ENCODE assay signal across 8 cellular contexts in genomic region chr14:68793734-68794129, GRCh38. TPM values are rescaled to one million over a fixed set of nuclear protein-coding genes. Genes with fewer than 3 reads are reported as not detected.
DNase-seq lines count a peak whose midpoint lies in the region; ATAC-seq and TF ChIP-seq lines count a peak whose summit lies in the region.

No MANE protein-coding gene starts in this region.

- CTCF ChIA-PET in SK-N-SH (lab: Yijun Ruan, JAX), result interaction anchor here (0.6 kb wide), 2 partner anchors 22 to 351 kb away, joined by 3 to 5 read pairs; no protein-coding TSS in a partner anchor

- peak overlapping the region; percentile 98; the same call in 1 of the 2 replicates for H3K9ac ChIP-seq in SK-N-SH

- no peak for TF ChIP-seq RAD21 in SK-N-SH (IDR thresholded peaks at IDR 0.05; ENCODE audit: low read length)

- H3K4me1 ChIP-seq in SK-N-SH (ENCODE audit: control insufficient read depth in 1 of 2, insufficient read depth in 2 of 2, low read depth in 1 of 2, low read length in 1 of 2) (peaks cover 10 to 29% of the 10 kb centered on the region in 2 experiments; a peak in 3 of 4 replicates), iPS DF 6.9 (ENCODE audit: control insufficient read depth, insufficient read depth, low read length) (peaks cover 9% of the 10 kb centered on the region)

- DNase-seq in SK-N-SH (no peak), iPS DF 6.9 (ENCODE audit: low read depth, low spot score) (no peak), G401 (ENCODE audit: low spot score) (no peak)
- DNase-seq in activated naive CD4-positive, alpha-beta T cell treated with anti-CD3 and anti-CD28 coated beads, Interleukin-2, amount 50 U/mL, for 16 hours, result peak; percentile 72
- peak; percentile 60 for DNase-seq in stimulated activated CD4-positive, alpha-beta T cell treated with anti-CD3 and anti-CD28 coated beads, Interleukin-15, amount 100 ng/mL, for 24 hours

- H3F3A ChIP-seq in SK-N-SH (replicated peaks; ENCODE audit: insufficient read depth), result peaks cover 49% of the 10 kb centered on the region

- no peaks in the 10 kb centered on the region for H3K9me2 ChIP-seq in SK-N-SH

- peak overlapping the region; percentile 91 to 99 for H3K27ac ChIP-seq in SK-N-SH (ENCODE audit: low read depth in 2 of 2, low read length in 1 of 2)
- no peak overlapping the region for H3K27ac ChIP-seq in iPS DF 6.9 (ENCODE audit: low read length)

- peaks cover 25% of the 10 kb centered on the region for H3K79me2 ChIP-seq in SK-N-SH (ENCODE audit: insufficient read depth)

- H3K27me3 ChIP-seq in SK-N-SH (ENCODE audit: insufficient read depth), result no peaks in the 10 kb centered on the region
- no peaks in the 10 kb centered on the region for H3K27me3 ChIP-seq in iPS DF 6.9 (ENCODE audit: control insufficient read depth, insufficient read depth, low read length)

- ATAC-seq in SK-N-SH treated with all-trans-retinoic acid at 6 μM for 48 hours (no peak), HG02884 (IDR thresholded peaks at IDR 0.05; ENCODE audit: unreplicated experiment) (no peak), GM21723 (IDR thresholded peaks at IDR 0.05; ENCODE audit: unreplicated experiment) (no peak)

- in situ Hi-C loops in G401 (cut with HindIII; ENCODE audit: low sequenced_read_pairs), result no loop called here

- peak overlapping the region; percentile 88; the same call in 1 of the 2 replicates for H3K4me2 ChIP-seq in SK-N-SH

- no peaks in the 10 kb centered on the region for H4K20me1 ChIP-seq in SK-N-SH (ENCODE audit: insufficient read depth)

- H2AFZ ChIP-seq in SK-N-SH (ENCODE audit: low read depth), result 0 out of 2 replicates have a peak overlapping the region, but pooled peaks have one; percentile 49

- H3K4me3 ChIP-seq in SK-N-SH (ENCODE audit: low read depth in 2 of 2, low read length in 1 of 2), result peak overlapping the region in 1 of 2 experiments; percentile 36; a peak in 3 of 4 replicates
- peak overlapping the region; percentile 96; the same call in 1 of the 2 replicates for H3K4me3 ChIP-seq in iPS DF 6.9 (ENCODE audit: low read length)

- H3K36me3 ChIP-seq in SK-N-SH (replicated peaks in 1 of 2; ENCODE audit: control insufficient read depth in 1 of 2, insufficient read depth in 2 of 2, low read length in 1 of 2) (no peaks in the 10 kb centered on the region), iPS DF 6.9 (ENCODE audit: control insufficient read depth, insufficient read depth, low read length) (peaks cover 16% of the 10 kb centered on the region)

- WGBS in SK-N-SH (ENCODE audit: low lambda C conversion rate), result 60% methylated on average over 32 of the region's 33 CpGs
- WGBS in iPS DF 6.9 (ENCODE audit: insufficient coverage, insufficient read length), result no CpG with 5 or more reads among the region's 33 CpGs

- POLR2A ChIA-PET in SK-N-SH (lab: Yijun Ruan, JAX), result no interaction called here

- H3K9me3 ChIP-seq in SK-N-SH, result no peaks in the 10 kb centered on the region
- H3K9me3 ChIP-seq in iPS DF 6.9 (ENCODE audit: control insufficient read depth, insufficient read depth, low read length), result no peaks in the 10 kb centered on the region

- TF ChIP-seq CTCF in SK-N-SH (IDR thresholded peaks at IDR 0.05), result no peak

- TF ChIP-seq EP300 in SK-N-SH (IDR thresholded peaks at IDR 0.05; ENCODE audit: borderline replicate concordance in 1 of 2, low read depth in 1 of 2, low read length in 1 of 2), result no peak

TF ChIP-seq in SK-N-SH, 30 proteins besides CTCF, POLR2A, EP300 and RAD21:
- TF ChIP-seq MEF2A (IDR thresholded peaks at IDR 0.05; ENCODE audit: borderline replicate concordance, low read depth) (no peak), FOXM1 (IDR thresholded peaks at IDR 0.05; ENCODE audit: low read depth) (no peak)

TF ChIP-seq in SK-N-SH treated with all-trans-retinoic acid at 6 μM for 48 hours, 23 proteins besides CTCF, POLR2A, EP300 and RAD21 (continues in another document):
- TF ChIP-seq ZNF565 (CRISPR knock-in tag; conservative IDR thresholded peaks at IDR 0.05; ENCODE audit: low read depth) (no peak), CSDC2 (CRISPR knock-in tag; IDR thresholded peaks at IDR 0.05) (no peak), OSR1 (CRISPR knock-in tag; IDR thresholded peaks at IDR 0.05) (no peak), POU6F1 (CRISPR knock-in tag; IDR thresholded peaks at IDR 0.05; ENCODE audit: borderline replicate concordance, low read depth) (no peak), CREB5 (CRISPR knock-in tag; IDR thresholded peaks at IDR 0.05; ENCODE audit: low read depth) (no peak), TCF4 (CRISPR knock-in tag; IDR thresholded peaks at IDR 0.05; ENCODE audit: borderline replicate concordance) (no peak), ZNF8 (CRISPR knock-in tag; IDR thresholded peaks at IDR 0.05) (no peak), SNAI2 (CRISPR knock-in tag; IDR thresholded peaks at IDR 0.05) (no peak), CSRNP3 (CRISPR knock-in tag; IDR thresholded peaks at IDR 0.05) (no peak), PATZ1 (CRISPR knock-in tag; IDR thresholded peaks at IDR 0.05; ENCODE audit: borderline replicate concordance) (no peak), ZFP30 (CRISPR knock-in tag; IDR thresholded peaks at IDR 0.05) (no peak)

RNA-seq across cellular contexts. Expression of gene ZFP36L1, which starts 0.9 kb away (rescaled TPM):
- polyA plus RNA-seq in SK-N-SH (2012; rRNA removed), result 8.8 and 16.5 TPM in 2 replicates
- 8.1 and 13.9 TPM in 2 replicates for polyA plus RNA-seq in SK-N-SH (2012; cell fraction: cytosol; rRNA removed)
- 27.3 and 37.3 TPM in 2 replicates for polyA plus RNA-seq in SK-N-SH (2012; cell fraction: nucleus; rRNA removed)
- total RNA-seq in G401 (2014; rRNA removed; shearing (Covaris generic)), result 7.8 and 28.6 TPM in 2 replicates

Comparison
In these comparisons a context has a peak if more than half of its experiments do, and no peak if none do; other contexts are left out.
1. DNase-seq: peak in activated naive CD4-positive, alpha-beta T cell treated with anti-CD3 and anti-CD28 coated beads, Interleukin-2, amount 50 U/mL, for 16 hours (single experiment) and stimulated activated CD4-positive, alpha-beta T cell treated with anti-CD3 and anti-CD28 coated beads, Interleukin-15, amount 100 ng/mL, for 24 hours (single experiment); none in SK-N-SH (single experiment), iPS DF 6.9 (single experiment) and G401 (single experiment).